Comparison of ENCODE assay signal across 8 cellular contexts in the genomic region with DNA sequence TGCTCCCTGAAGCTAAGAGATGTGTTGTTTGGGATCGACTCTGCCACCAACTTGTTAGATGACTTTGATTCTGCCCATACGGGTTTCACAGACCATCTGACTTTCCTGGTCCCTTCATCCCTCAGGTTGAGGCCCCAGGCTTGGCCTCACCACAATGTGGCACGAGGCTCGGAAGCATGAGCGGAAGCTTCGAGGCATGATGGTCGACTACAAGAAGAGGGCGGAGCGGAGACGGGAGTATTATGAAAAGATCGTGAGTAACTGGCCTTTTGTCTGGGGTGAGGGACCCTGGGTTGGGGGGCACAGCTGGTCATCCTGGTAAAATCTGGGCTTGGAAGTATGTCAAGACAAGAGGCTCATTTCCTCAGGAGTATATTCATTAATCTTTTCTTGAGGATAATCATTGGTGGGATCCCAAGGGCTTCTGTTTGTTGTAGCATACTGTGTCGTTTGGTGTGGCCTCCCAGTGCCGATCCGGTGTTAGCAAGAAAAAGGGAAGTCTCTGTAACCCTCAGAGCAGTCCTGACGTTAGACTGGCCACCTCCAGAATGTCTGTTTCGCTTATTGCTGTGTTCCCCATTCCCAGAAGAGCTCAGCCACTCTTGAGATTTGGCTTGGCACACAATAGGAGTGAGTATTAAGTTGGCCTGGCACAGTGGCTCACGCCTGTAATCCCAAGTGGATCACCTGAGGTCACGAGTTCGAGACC. TPM values are rescaled to one million over a fixed set of nuclear protein-coding genes. Genes with fewer than 3 reads are reported as not detected.
DNase-seq lines count a peak whose midpoint lies in the region; ATAC-seq and TF ChIP-seq lines count a peak whose summit lies in the region.

No MANE protein-coding gene starts in this region.

- TF ChIP-seq CTCF in GM06990 (IDR thresholded peaks at IDR 0.05; ENCODE audit: insufficient read depth, low read length, poor library complexity, severe bottlenecking) (no peak), OCI-LY3 (IDR thresholded peaks at IDR 0.05; ENCODE audit: low read depth, low read length) (no peak), progenitor cell of endocrine pancreas (IDR thresholded peaks at IDR 0.05; ENCODE audit: unreplicated experiment) (no peak)

- no peaks in the 10 kb centered on the region for H3K27me3 Mint-ChIP-seq in progenitor cell of endocrine pancreas

- peak overlapping the region; percentile 91 for H3K4me3 Mint-ChIP-seq in progenitor cell of endocrine pancreas (ENCODE audit: low read depth)

- H4K20me1 ChIP-seq in OCI-LY3 (ENCODE audit: insufficient read depth, low read length) = peaks cover 21% of the 10 kb centered on the region

- no peak overlapping the region for H3K27ac ChIP-seq in OCI-LY3 (ENCODE audit: low read length)

- H3K27me3 ChIP-seq in GM06990 (replicated peaks; ENCODE audit: control insufficient read depth, insufficient read depth, low read length) = no peaks in the 10 kb centered on the region
- no peaks in the 10 kb centered on the region for H3K27me3 ChIP-seq in OCI-LY3 (ENCODE audit: low read depth, low read length)
- no peaks in the 10 kb centered on the region for H3K27me3 ChIP-seq in endocrine pancreas (ENCODE audit: control insufficient read depth, insufficient read depth, low read length)

- H3K4me3 ChIP-seq in GM06990 (replicated peaks; ENCODE audit: low read depth, low read length) = peak overlapping the region; percentile 98
- peak overlapping the region; percentile 89 for H3K4me3 ChIP-seq in OCI-LY3 (ENCODE audit: low read length)
- H3K4me3 ChIP-seq in endocrine pancreas (ENCODE audit: control insufficient read depth, insufficient read depth, low read length) = peak overlapping the region; percentile 76

- H3K36me3 Mint-ChIP-seq in progenitor cell of endocrine pancreas (ENCODE audit: insufficient read depth) = peaks cover 16% of the 10 kb centered on the region

- peak overlapping the region; percentile 92 for H3K4me2 ChIP-seq in OCI-LY3 (ENCODE audit: low read length)

- H2AFZ ChIP-seq in OCI-LY3 (ENCODE audit: low read depth, low read length) = no peak overlapping the region

- H3K9me3 ChIP-seq in OCI-LY3 (ENCODE audit: insufficient read depth, low read length) (no peaks in the 10 kb centered on the region), endocrine pancreas (ENCODE audit: control insufficient read depth, low read length) (no peaks in the 10 kb centered on the region)

- no peak for ATAC-seq in HG03280 (IDR thresholded peaks at IDR 0.05; ENCODE audit: unreplicated experiment)

- H3K9me3 Mint-ChIP-seq in progenitor cell of endocrine pancreas (ENCODE audit: low read depth) = no peaks in the 10 kb centered on the region

- no peak overlapping the region for H3K27ac Mint-ChIP-seq in progenitor cell of endocrine pancreas

- no peak for DNase-seq in GM06990 (ENCODE audit: extremely low read depth, insufficient read length)
- no peak for DNase-seq in progenitor cell of endocrine pancreas (ENCODE audit: low spot score, unreplicated experiment)
- DNase-seq in NCI-H2081 treated with DMSO at 0.1 percent for 48 hours (lab: John Stamatoyannopoulos, UW) = no peak
- DNase-seq in superior temporal gyrus (ENCODE audit: extremely low spot score) = no peak
- DNase-seq in cortex of kidney (lab: John Stamatoyannopoulos, UW) = no peak

- peaks cover 12% of the 10 kb centered on the region for H3K4me1 ChIP-seq in OCI-LY3 (ENCODE audit: low read length)
- no peaks in the 10 kb centered on the region for H3K4me1 ChIP-seq in endocrine pancreas (ENCODE audit: control insufficient read depth, insufficient read depth, low read length)

- H3K36me3 ChIP-seq in GM06990 (ENCODE audit: control insufficient read depth, insufficient read depth, low read length) = peaks cover 27% of the 10 kb centered on the region
- H3K36me3 ChIP-seq in OCI-LY3 (replicated peaks; ENCODE audit: low read depth, low read length) = peaks cover 54% of the 10 kb centered on the region
- H3K36me3 ChIP-seq in endocrine pancreas (ENCODE audit: control insufficient read depth, insufficient read depth, low read length) = peaks cover 3% of the 10 kb centered on the region

- H3K9ac ChIP-seq in OCI-LY3 (ENCODE audit: low read length) (0 out of 2 replicates have a peak overlapping the region, but pooled peaks have one; percentile 91), endocrine pancreas (ENCODE audit: control insufficient read depth, insufficient read depth, low read length) (peak overlapping the region; percentile 97)

- H3K79me2 ChIP-seq in OCI-LY3 (ENCODE audit: low read length) = peaks cover 50% of the 10 kb centered on the region

- H3K4me1 Mint-ChIP-seq in progenitor cell of endocrine pancreas (ENCODE audit: low read depth) = peaks cover 16% of the 10 kb centered on the region

RNA-seq across cellular contexts. Expression of a gene that starts 1.4 kb away (rescaled TPM):
- total RNA-seq in progenitor cell of endocrine pancreas = 111 and 123 TPM in 2 replicates

RNA-seq across cellular contexts. Expression of a gene that starts 36.1 kb away (rescaled TPM):
- 1.1 and 1.3 TPM in 2 replicates for total RNA-seq in progenitor cell of endocrine pancreas

RNA-seq across cellular contexts. Expression of a gene that starts 38.8 kb away (rescaled TPM):
- 29.8 and 39.4 TPM in 2 replicates for total RNA-seq in progenitor cell of endocrine pancreas

RNA-seq across cellular contexts. Expression of a gene that starts 38.9 kb away (rescaled TPM):
- total RNA-seq in progenitor cell of endocrine pancreas = 6.2 and 6.8 TPM in 2 replicates

RNA-seq across cellular contexts. Expression of a gene that starts 52.8 kb away (rescaled TPM):
- total RNA-seq in progenitor cell of endocrine pancreas = 44.8 and 45.8 TPM in 2 replicates
